In the genomic region with DNA sequence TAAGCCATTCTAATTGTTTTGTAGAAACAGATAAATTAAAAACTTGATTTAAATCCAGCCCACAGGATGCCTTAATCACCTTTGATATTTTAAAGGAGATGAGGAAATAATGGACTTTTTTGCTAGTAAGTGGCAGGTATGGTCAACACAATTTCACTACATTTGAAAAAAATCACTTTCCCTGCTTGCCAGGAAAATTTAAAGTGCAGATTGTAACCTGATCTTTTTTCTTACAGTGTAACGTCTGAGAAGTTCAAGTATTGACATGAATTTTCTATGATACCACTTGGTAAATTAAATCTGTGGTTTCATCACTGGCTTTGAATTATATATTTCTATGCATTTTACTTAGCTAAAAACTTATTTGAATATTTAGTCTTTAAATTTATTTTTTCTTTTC, we compare ENCODE assay signal across 13 cellular contexts.
DNase-seq lines count a peak whose midpoint lies in the region; ATAC-seq and TF ChIP-seq lines count a peak whose summit lies in the region.
"Had no signal": no experiment of that assay in that cellular context is flagged by ENCODE, and none has a peak within 500 bp of the region (broad histone marks: within the 10 kb centered on the region; RNA-seq: fewer than 3 reads in every experiment).

No MANE protein-coding gene starts in this region.

- TF ChIP-seq EP300 in upper lobe of left lung (IDR thresholded peaks at IDR 0.05): peak in 1 of 4 donors; percentile 13

- WGBS in upper lobe of left lung, 2 donors: 56 to 73% methylated on average over 1 of the region's 1 CpG

- ATAC-seq in left lung: peak; percentile 49
- ATAC-seq in upper lobe of left lung (ENCODE audit: low FRiP score in 2 of 2): no peak
- ATAC-seq in GM19328 (IDR thresholded peaks at IDR 0.05; ENCODE audit: unreplicated experiment): no peak
- ATAC-seq: activated T-cell treated with anti-CD3 and anti-CD28 coated beads, Interleukin-2, amount 50 U/mL, for 4 hours had no signal

- peak overlapping the region in 1 of 2 donors; percentile 46 for H3K27ac ChIP-seq in left lung
- H3K27ac ChIP-seq in upper lobe of left lung: peak overlapping the region in 3 of 4 donors; percentile 2 to 65 (median 57)

- H3K9me3 ChIP-seq in left lung (no peaks in the 10 kb centered on the region), upper lobe of left lung (no peaks in the 10 kb centered on the region)
- H3K9me3 ChIP-seq: tibial nerve had no signal

- TF ChIP-seq CTCF in astrocyte of the spinal cord (IDR thresholded peaks at IDR 0.05; ENCODE audit: low read depth, low read length) (no peak), left lung (IDR thresholded peaks at IDR 0.05) (no peak), upper lobe of left lung (IDR thresholded peaks at IDR 0.05) (no peak)

- H3K4me1 ChIP-seq in left lung: peaks cover 22 to 35% of the 10 kb centered on the region in 2 donors
- H3K4me1 ChIP-seq in upper lobe of left lung: peaks cover 25 to 40% (median 30%) of the 10 kb centered on the region in 4 donors

- intact Hi-C loops in left lung (cut with DNase I): no loop called here

- H3K4me3 ChIP-seq in astrocyte of the spinal cord (ENCODE audit: low read depth, low read length): peak overlapping the region; percentile 35
- H3K4me3 ChIP-seq in left lung: no peak overlapping the region
- no peak overlapping the region for H3K4me3 ChIP-seq in upper lobe of left lung
- H3K4me3 ChIP-seq: tibial nerve had no signal

- no peak for TF ChIP-seq POLR2A in upper lobe of left lung (IDR thresholded peaks at IDR 0.05)

- H3K27me3 ChIP-seq in left lung (no peaks in the 10 kb centered on the region), upper lobe of left lung (no peaks in the 10 kb centered on the region)
- H3K27me3 ChIP-seq: tibial nerve had no signal

- in situ Hi-C loops in astrocyte of the spinal cord (cut with HindIII; ENCODE audit: low sequenced_read_pairs): no loop called here

- H3K36me3 ChIP-seq in left lung (no peaks in the 10 kb centered on the region), upper lobe of left lung (no peaks in the 10 kb centered on the region)
- H3K36me3 ChIP-seq: tibial nerve had no signal

- DNase-seq in NCI-H2171 treated with DMSO at 0.1 percent for 48 hours (lab: John Stamatoyannopoulos, UW) (peak; percentile 32), NCI-H2171 (lab: John Stamatoyannopoulos, UW) (no peak), astrocyte of the spinal cord (ENCODE audit: low read depth, low spot score) (no peak), left lung (no peak), upper lobe of left lung (no peak), OCI-M1 (lab: John Stamatoyannopoulos, UW) (no peak), HuH-7 (ENCODE audit: low spot score) (no peak)
- DNase-seq: activated CD4-positive, alpha-beta T cell treated with anti-CD3 and anti-CD28 coated beads, Interleukin-2, amount 10 ng/mL, durations not matched to agents 24 days and 14 days; activated T-cell treated with anti-CD3 and anti-CD28 coated beads, Interleukin-2, amount 50 U/mL, for 4 hours; effector CD4-positive, alpha-beta T cell; KG1 had no signal
